16 cellular contexts compared by ENCODE assay signal in the genomic region with DNA sequence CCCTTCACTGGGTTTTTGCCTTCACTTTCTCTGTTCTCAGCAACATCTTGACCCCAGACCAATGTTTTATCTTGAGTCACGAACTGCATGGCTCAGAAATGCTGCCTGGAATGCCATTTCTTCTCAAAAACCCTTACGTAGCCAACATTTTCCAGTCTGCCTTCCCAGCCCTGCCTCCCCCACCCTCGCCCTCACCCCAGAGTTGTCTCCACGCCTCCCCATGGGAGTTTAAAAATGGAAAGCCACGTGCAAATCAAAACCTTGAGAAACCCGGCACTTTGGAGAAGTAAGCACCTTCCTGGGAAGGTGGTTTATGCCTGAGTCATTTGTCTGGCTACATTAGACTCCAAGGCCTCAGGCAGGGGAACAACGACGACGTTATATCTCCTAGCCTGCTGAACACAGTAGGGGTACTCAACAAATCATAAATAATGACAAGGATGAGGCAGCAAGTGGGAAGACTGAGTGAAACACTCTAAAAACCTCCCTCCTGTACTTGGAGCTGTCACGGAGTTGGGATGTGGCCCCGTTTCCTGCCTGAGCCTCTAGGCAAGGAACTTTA.
"Had no signal": no experiment of that assay in that cellular context is flagged by ENCODE, and none has a peak within 500 bp of the region (broad histone marks: within the 10 kb centered on the region; RNA-seq: fewer than 3 reads in every experiment).

No MANE protein-coding gene starts in this region.

- H3K9me3 Mint-ChIP-seq: activated CD4-positive, alpha-beta T cell treated with anti-CD3 and anti-CD28 coated beads, Interleukin-2, amount 10 ng/mL, durations not matched to agents 7 days and 5 days; activated naive CD4-positive, alpha-beta T cell treated with anti-CD3 and anti-CD28 coated beads for 36 hours; activated T-helper 17 cell treated with anti-CD3 and anti-CD28 coated beads, Interleukin-2, amount 50 U/mL, for 72 hours; neural crest cell; stimulated activated effector memory CD8-positive, alpha-beta T cell treated with anti-CD3 and anti-CD28 coated beads, Interleukin-12 subunit alpha, Interleukin-12 subunit beta, amount 100 ng/mL, for 72 hours had no signal

- H3K27ac Mint-ChIP-seq: activated CD4-positive, alpha-beta T cell treated with anti-CD3 and anti-CD28 coated beads, Interleukin-2, amount 10 ng/mL, durations not matched to agents 7 days and 5 days; activated naive CD4-positive, alpha-beta T cell treated with anti-CD3 and anti-CD28 coated beads for 36 hours; activated T-helper 17 cell treated with anti-CD3 and anti-CD28 coated beads, Interleukin-2, amount 50 U/mL, for 72 hours; stimulated activated effector memory CD8-positive, alpha-beta T cell treated with anti-CD3 and anti-CD28 coated beads, Interleukin-12 subunit alpha, Interleukin-12 subunit beta, amount 100 ng/mL, for 72 hours; WTC11 had no signal

- H3K9me3 ChIP-seq: gastrocnemius medialis, pancreas, transverse colon had no signal

- H3K36me3 Mint-ChIP-seq: stimulated activated effector memory CD8-positive, alpha-beta T cell treated with anti-CD3 and anti-CD28 coated beads, Interleukin-12 subunit alpha, Interleukin-12 subunit beta, amount 100 ng/mL, for 72 hours; WTC11 had no signal

- H3K27me3 ChIP-seq: brain microvascular endothelial cell, gastrocnemius medialis, pancreas, transverse colon had no signal

- H3K4me3 Mint-ChIP-seq: activated CD4-positive, alpha-beta T cell treated with anti-CD3 and anti-CD28 coated beads, Interleukin-2, amount 10 ng/mL, durations not matched to agents 7 days and 5 days; activated naive CD4-positive, alpha-beta T cell treated with anti-CD3 and anti-CD28 coated beads for 36 hours; activated T-helper 17 cell treated with anti-CD3 and anti-CD28 coated beads, Interleukin-2, amount 50 U/mL, for 72 hours; neural crest cell; stimulated activated effector memory CD8-positive, alpha-beta T cell treated with anti-CD3 and anti-CD28 coated beads, Interleukin-12 subunit alpha, Interleukin-12 subunit beta, amount 100 ng/mL, for 72 hours; WTC11 had no signal

- H3K4me1 Mint-ChIP-seq: activated CD4-positive, alpha-beta T cell treated with anti-CD3 and anti-CD28 coated beads, Interleukin-2, amount 10 ng/mL, durations not matched to agents 7 days and 5 days; activated T-helper 17 cell treated with anti-CD3 and anti-CD28 coated beads, Interleukin-2, amount 50 U/mL, for 72 hours; neural crest cell; stimulated activated effector memory CD8-positive, alpha-beta T cell treated with anti-CD3 and anti-CD28 coated beads, Interleukin-12 subunit alpha, Interleukin-12 subunit beta, amount 100 ng/mL, for 72 hours had no signal

- H3K4me1 ChIP-seq: gastrocnemius medialis, pancreas, transverse colon had no signal

- H3K27ac ChIP-seq: brain microvascular endothelial cell, gastrocnemius medialis, pancreas, transverse colon had no signal

- H3K27me3 Mint-ChIP-seq: activated CD4-positive, alpha-beta T cell treated with anti-CD3 and anti-CD28 coated beads, Interleukin-2, amount 10 ng/mL, durations not matched to agents 7 days and 5 days had no signal

- H3K36me3 ChIP-seq: brain microvascular endothelial cell, gastrocnemius medialis, pancreas, transverse colon had no signal

- H3K4me3 ChIP-seq: gastrocnemius medialis, lung, pancreas, transverse colon had no signal

- ATAC-seq: activated T-helper 17 cell treated with anti-CD3 and anti-CD28 coated beads, Interleukin-2, amount 50 U/mL, for 72 hours; gastrocnemius medialis; pancreas; stimulated activated effector memory CD8-positive, alpha-beta T cell treated with anti-CD3 and anti-CD28 coated beads, Interleukin-12 subunit alpha, Interleukin-12 subunit beta, amount 100 ng/mL, for 72 hours; WTC11 had no signal

- DNase-seq: activated CD4-positive, alpha-beta T cell treated with anti-CD3 and anti-CD28 coated beads, Interleukin-2, amount 10 ng/mL, durations not matched to agents 7 days and 5 days; activated CD8-positive, alpha-beta memory T cell treated with anti-CD3 and anti-CD28 coated beads for 24 hours; activated naive CD4-positive, alpha-beta T cell treated with anti-CD3 and anti-CD28 coated beads for 36 hours; brain microvascular endothelial cell; effector memory CD4-positive, alpha-beta T cell; gastrocnemius medialis; midbrain; pancreas; stimulated activated CD4-positive, alpha-beta T cell treated with anti-CD3 and anti-CD28 coated beads, Interleukin-12 subunit alpha, Interleukin-12 subunit beta, amount 100 ng/mL, for 4 hours; T-helper 2 cell; transverse colon had no signal
